ENCODE assay signal across 16 cellular contexts in the genomic region with DNA sequence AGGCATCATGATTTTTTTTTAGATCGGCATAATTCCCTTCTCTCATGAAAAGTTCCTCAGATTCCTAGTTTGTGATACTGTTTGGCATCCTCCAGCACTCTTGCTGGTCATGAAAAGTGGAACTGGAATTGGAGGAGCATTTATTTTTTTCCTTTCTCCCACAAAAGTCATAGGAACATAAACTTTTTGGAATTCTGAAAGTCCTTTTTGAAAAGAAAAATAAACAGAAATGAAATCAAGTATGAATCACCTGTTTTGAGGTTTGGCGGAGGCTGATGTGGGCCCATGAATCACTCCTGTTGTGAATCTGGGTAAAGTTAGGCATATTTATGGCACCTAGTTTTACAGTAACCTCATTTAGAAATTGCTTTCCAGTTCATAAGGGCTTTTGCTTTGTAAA.
DNase-seq lines count a peak whose midpoint lies in the region; ATAC-seq and TF ChIP-seq lines count a peak whose summit lies in the region.
"Had no signal": no experiment of that assay in that cellular context is flagged by ENCODE, and none has a peak within 500 bp of the region (broad histone marks: within the 10 kb centered on the region; RNA-seq: fewer than 3 reads in every experiment).

No MANE protein-coding gene starts in this region.

- no peaks in the 10 kb centered on the region for H3K36me3 Mint-ChIP-seq in stimulated activated effector memory CD8-positive, alpha-beta T cell treated with anti-CD3 and anti-CD28 coated beads, Interleukin-12 subunit alpha, Interleukin-12 subunit beta, amount 100 ng/mL, for 72 hours

- H3K4me3 ChIP-seq in HEK293 (ENCODE audit: low read depth, low read length) = no peak overlapping the region
- H3K4me3 ChIP-seq: adrenal gland, GM23338, thyroid gland had no signal

- POLR2A ChIA-PET in HEK293 (lab: Yijun Ruan, JAX) = no interaction called here

- H3K9me3 ChIP-seq in HEK293 (ENCODE audit: control insufficient read depth, insufficient read depth, low read depth, low read length) = no peaks in the 10 kb centered on the region
- H3K9me3 ChIP-seq: adrenal gland, thyroid gland had no signal

- CTCF ChIA-PET in HEK293 (lab: Yijun Ruan, JAX) = interaction anchor here (0.8 kb wide), 1 partner anchor 13 kb away, joined by 3 read pairs; no protein-coding TSS in a partner anchor

- no peak overlapping the region for H3K4me3 Mint-ChIP-seq in stimulated activated effector memory CD8-positive, alpha-beta T cell treated with anti-CD3 and anti-CD28 coated beads, Interleukin-12 subunit alpha, Interleukin-12 subunit beta, amount 100 ng/mL, for 72 hours
- H3K4me3 Mint-ChIP-seq: GM23338 had no signal

- peaks cover 3% of the 10 kb centered on the region for H3K9me3 Mint-ChIP-seq in stimulated activated effector memory CD8-positive, alpha-beta T cell treated with anti-CD3 and anti-CD28 coated beads, Interleukin-12 subunit alpha, Interleukin-12 subunit beta, amount 100 ng/mL, for 72 hours
- H3K9me3 Mint-ChIP-seq: GM23338 had no signal

- no peak for ATAC-seq in stimulated activated effector memory CD8-positive, alpha-beta T cell treated with anti-CD3 and anti-CD28 coated beads, Interleukin-12 subunit alpha, Interleukin-12 subunit beta, amount 100 ng/mL, for 72 hours
- ATAC-seq in HG03135 (IDR thresholded peaks at IDR 0.05; ENCODE audit: unreplicated experiment) (no peak), GM19023 (IDR thresholded peaks at IDR 0.05; ENCODE audit: unreplicated experiment) (no peak), GM19455 (IDR thresholded peaks at IDR 0.05; ENCODE audit: unreplicated experiment) (no peak)
- ATAC-seq: GM23338, sciatic nerve had no signal

- peaks cover 0 to 3% of the 10 kb centered on the region in 2 experiments; a peak in 1 of 3 replicates for H3K36me3 ChIP-seq in HEK293 (ENCODE audit: control insufficient read depth in 2 of 2, insufficient read depth in 1 of 2, low read length in 2 of 2)
- H3K36me3 ChIP-seq: adrenal gland, thyroid gland had no signal

- H3K27ac ChIP-seq in HEK293 (ENCODE audit: extremely low read depth, low read depth, low read length) = no peak overlapping the region
- H3K27ac ChIP-seq: thyroid gland had no signal

- H3K27ac Mint-ChIP-seq in stimulated activated effector memory CD8-positive, alpha-beta T cell treated with anti-CD3 and anti-CD28 coated beads, Interleukin-12 subunit alpha, Interleukin-12 subunit beta, amount 100 ng/mL, for 72 hours = no peak overlapping the region
- H3K27ac Mint-ChIP-seq: GM23338 had no signal

- TF ChIP-seq CTCF in HEK293 (tag by site-specific recombination; IDR thresholded peaks at IDR 0.05) = no peak

- H3K4me1 Mint-ChIP-seq in stimulated activated effector memory CD8-positive, alpha-beta T cell treated with anti-CD3 and anti-CD28 coated beads, Interleukin-12 subunit alpha, Interleukin-12 subunit beta, amount 100 ng/mL, for 72 hours = no peaks in the 10 kb centered on the region
- H3K4me1 Mint-ChIP-seq: GM23338 had no signal

- DNase-seq in amniotic epithelial cell (ENCODE audit: low read depth) (peak; percentile 90), hepatic stellate cell (ENCODE audit: low spot score) (peak; percentile 30), stromal cell of bone marrow (ENCODE audit: low read depth) (peak; percentile 67)
- no peak for DNase-seq in stimulated activated effector memory CD8-positive, alpha-beta T cell treated with anti-CD3 and anti-CD28 coated beads, Interleukin-12 subunit alpha, Interleukin-12 subunit beta, amount 100 ng/mL, for 72 hours (ENCODE audit: low spot score in 2 of 2)
- DNase-seq: activated CD8-positive, alpha-beta memory T cell treated with anti-CD3 and anti-CD28 coated beads, Interleukin-2, amount 50 U/mL, for 4 hours; adrenal gland; Calu3; NCI-H1436; NCI-H69; thyroid gland had no signal

- no peaks in the 10 kb centered on the region for H3K4me1 ChIP-seq in HEK293 (ENCODE audit: control insufficient read depth, insufficient read depth, low read length)
- H3K4me1 ChIP-seq: thyroid gland had no signal

TF ChIP-seq in HEK293, 187 proteins besides CTCF, POLR2A, EP300 and RAD21:
- TF ChIP-seq SALL2 (tag by site-specific recombination; IDR thresholded peaks at IDR 0.05; ENCODE audit: borderline replicate concordance) (no peak), ZFP69B (tag by site-specific recombination; IDR thresholded peaks at IDR 0.05) (peak; percentile 42; the same call in 1 of the 2 replicates), ZFP37 (tag by site-specific recombination; IDR thresholded peaks at IDR 0.05) (no peak), ZNF341 (tag by site-specific recombination; IDR thresholded peaks at IDR 0.05; ENCODE audit: low read depth) (no peak), SCRT1 (tag by site-specific recombination; IDR thresholded peaks at IDR 0.05; ENCODE audit: borderline replicate concordance) (no peak), ZNF138 (tag by site-specific recombination; IDR thresholded peaks at IDR 0.05; ENCODE audit: borderline replicate concordance) (no peak), ZNF433 (tag by site-specific recombination; IDR thresholded peaks at IDR 0.05; ENCODE audit: low read depth) (no peak), ZNF600 (tag by site-specific recombination; IDR thresholded peaks at IDR 0.05) (no peak), ZNF629 (tag by site-specific recombination; IDR thresholded peaks at IDR 0.05) (peak; percentile 21; the same call in 1 of the 2 replicates), ZNF223 (tag by site-specific recombination; IDR thresholded peaks at IDR 0.05) (no peak), ZNF76 (tag by site-specific recombination; IDR thresholded peaks at IDR 0.05; ENCODE audit: borderline replicate concordance, low read depth) (no peak)
- TF ChIP-seq, protein P1, sequence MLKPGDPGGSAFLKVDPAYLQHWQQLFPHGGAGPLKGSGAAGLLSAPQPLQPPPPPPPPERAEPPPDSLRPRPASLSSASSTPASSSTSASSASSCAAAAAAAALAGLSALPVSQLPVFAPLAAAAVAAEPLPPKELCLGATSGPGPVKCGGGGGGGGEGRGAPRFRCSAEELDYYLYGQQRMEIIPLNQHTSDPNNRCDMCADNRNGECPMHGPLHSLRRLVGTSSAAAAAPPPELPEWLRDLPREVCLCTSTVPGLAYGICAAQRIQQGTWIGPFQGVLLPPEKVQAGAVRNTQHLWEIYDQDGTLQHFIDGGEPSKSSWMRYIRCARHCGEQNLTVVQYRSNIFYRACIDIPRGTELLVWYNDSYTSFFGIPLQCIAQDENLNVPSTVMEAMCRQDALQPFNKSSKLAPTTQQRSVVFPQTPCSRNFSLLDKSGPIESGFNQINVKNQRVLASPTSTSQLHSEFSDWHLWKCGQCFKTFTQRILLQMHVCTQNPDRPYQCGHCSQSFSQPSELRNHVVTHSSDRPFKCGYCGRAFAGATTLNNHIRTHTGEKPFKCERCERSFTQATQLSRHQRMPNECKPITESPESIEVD (tag by site-specific recombination; IDR thresholded peaks at IDR 0.05) = peak; percentile 80

Comparison
In these comparisons a context has a peak if more than half of its experiments do, and no peak if none do; other contexts are left out.
1. DNase-seq: peak in amniotic epithelial cell (single experiment), hepatic stellate cell (single experiment) and stromal cell of bone marrow (single experiment); none in stimulated activated effector memory CD8-positive, alpha-beta T cell treated with anti-CD3 and anti-CD28 coated beads, Interleukin-12 subunit alpha, Interleukin-12 subunit beta, amount 100 ng/mL, for 72 hours (0 of 2).